10 cellular contexts compared by ENCODE assay signal in the genomic region with DNA sequence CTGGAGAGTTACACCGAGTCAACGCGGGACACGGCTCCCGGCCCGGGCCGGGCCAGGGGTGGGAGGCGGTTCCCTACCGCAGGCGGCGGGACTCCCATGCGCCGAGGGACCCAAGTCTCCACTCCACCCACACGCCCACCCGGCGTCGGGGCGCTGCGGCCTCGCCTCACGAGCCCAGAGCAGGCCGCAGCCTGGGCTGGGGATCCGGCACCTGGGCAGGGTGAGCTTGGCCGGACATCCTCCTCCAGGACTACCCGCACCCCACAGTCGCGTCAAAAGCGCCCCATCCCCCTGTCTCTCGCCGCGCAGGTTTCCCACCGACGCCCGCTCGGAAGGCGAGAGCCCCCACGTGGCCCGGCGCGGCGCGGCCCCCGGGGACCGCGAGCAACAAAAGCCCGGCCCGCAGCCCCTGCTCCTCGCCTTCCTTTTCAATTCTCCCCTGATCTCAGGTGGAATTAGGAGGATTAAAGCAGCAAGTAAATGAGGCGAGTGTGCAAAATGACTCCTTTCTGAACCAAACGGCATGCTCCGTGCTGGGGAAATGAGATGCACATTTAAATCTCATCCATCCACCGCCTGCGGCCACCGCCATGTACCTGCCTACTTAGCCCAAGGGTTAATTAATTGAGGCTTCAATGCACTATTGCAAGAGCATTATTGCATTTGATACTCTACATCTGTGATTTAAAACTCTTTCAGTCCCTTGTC.
DNase-seq lines count a peak whose midpoint lies in the region; ATAC-seq, FAIRE-seq and TF ChIP-seq lines count a peak whose summit lies in the region.
"Had no signal": no experiment of that assay in that cellular context is flagged by ENCODE, and none has a peak within 500 bp of the region (broad histone marks: within the 10 kb centered on the region; RNA-seq: fewer than 3 reads in every experiment).

No MANE protein-coding gene starts in this region.

- no peak overlapping the region for H3K27ac Mint-ChIP-seq in activated naive CD8-positive, alpha-beta T cell treated with anti-CD3 and anti-CD28 coated beads for 36 hours
- H3K27ac Mint-ChIP-seq in stimulated activated naive CD8-positive, alpha-beta T cell treated with anti-CD3 and anti-CD28 coated beads, Interleukin-15, amount 100 ng/mL, for 72 hours: no peak overlapping the region

- peaks cover 78% of the 10 kb centered on the region for H3K27me3 Mint-ChIP-seq in activated naive CD8-positive, alpha-beta T cell treated with anti-CD3 and anti-CD28 coated beads for 36 hours
- peaks cover 88% of the 10 kb centered on the region for H3K27me3 Mint-ChIP-seq in stimulated activated naive CD8-positive, alpha-beta T cell treated with anti-CD3 and anti-CD28 coated beads, Interleukin-15, amount 100 ng/mL, for 72 hours

- H3K4me3 Mint-ChIP-seq in activated naive CD8-positive, alpha-beta T cell treated with anti-CD3 and anti-CD28 coated beads for 36 hours: peak overlapping the region; percentile 69
- peak overlapping the region; percentile 71 to 73 for H3K4me3 Mint-ChIP-seq in stimulated activated naive CD8-positive, alpha-beta T cell treated with anti-CD3 and anti-CD28 coated beads, Interleukin-15, amount 100 ng/mL, for 72 hours

- H3K9me3 Mint-ChIP-seq in activated naive CD8-positive, alpha-beta T cell treated with anti-CD3 and anti-CD28 coated beads for 36 hours: no peaks in the 10 kb centered on the region
- no peaks in the 10 kb centered on the region for H3K9me3 Mint-ChIP-seq in stimulated activated naive CD8-positive, alpha-beta T cell treated with anti-CD3 and anti-CD28 coated beads, Interleukin-15, amount 100 ng/mL, for 72 hours

- no peak for TF ChIP-seq CTCF in kidney (IDR thresholded peaks at IDR 0.05; ENCODE audit: borderline replicate concordance, extremely low read depth, insufficient read depth)

- H3K4me3 ChIP-seq in kidney (ENCODE audit: low read length in 2 of 2): peak overlapping the region; percentile 30 to 45
- H3K4me3 ChIP-seq: A549 had no signal

- FAIRE-seq in kidney (lab: Jason Lieb, UNC): no peak
- FAIRE-seq: A549 had no signal

- H3K4me1 ChIP-seq in kidney (ENCODE audit: control insufficient read depth in 1 of 2, insufficient read depth in 1 of 2, low read depth in 1 of 2, low read length in 2 of 2): peaks cover 5 to 9% of the 10 kb centered on the region in 2 donors

- H3K36me3 ChIP-seq in kidney (ENCODE audit: control insufficient read depth in 1 of 2, insufficient read depth in 2 of 2, low read length in 2 of 2): no peaks in the 10 kb centered on the region

- peak; percentile 68 for ATAC-seq in HG03432 (IDR thresholded peaks at IDR 0.05; ENCODE audit: unreplicated experiment)
- ATAC-seq in stimulated activated naive CD8-positive, alpha-beta T cell treated with anti-CD3 and anti-CD28 coated beads, Interleukin-15, amount 100 ng/mL, for 72 hours: peak; percentile 79
- ATAC-seq: A549 had no signal

- DNase-seq in NCI-H1417 (lab: John Stamatoyannopoulos, UW): peak in 2 of 3 experiments; percentile 47 to 53
- no peak for DNase-seq in NCI-H1417 treated with DMSO at 0.1 percent for 48 hours (lab: John Stamatoyannopoulos, UW)
- DNase-seq in activated naive CD8-positive, alpha-beta T cell treated with anti-CD3 and anti-CD28 coated beads for 36 hours: peak; percentile 33
- no peak for DNase-seq in kidney
- DNase-seq in stimulated activated naive CD8-positive, alpha-beta T cell treated with anti-CD3 and anti-CD28 coated beads, Interleukin-15, amount 100 ng/mL, for 72 hours: no peak
- DNase-seq in stimulated activated naive CD4-positive, alpha-beta T cell treated with Interleukin-2 at 50 U/mL for 16 hours (lab: John Stamatoyannopoulos, UW): no peak
- no peak for DNase-seq in T-helper 9 cell

- intact Hi-C loops in kidney (cut with DNase I): no loop called here

- peaks cover 14% of the 10 kb centered on the region for H3K4me1 Mint-ChIP-seq in activated naive CD8-positive, alpha-beta T cell treated with anti-CD3 and anti-CD28 coated beads for 36 hours
- H3K4me1 Mint-ChIP-seq in stimulated activated naive CD8-positive, alpha-beta T cell treated with anti-CD3 and anti-CD28 coated beads, Interleukin-15, amount 100 ng/mL, for 72 hours: peaks cover 20% of the 10 kb centered on the region

- no peaks in the 10 kb centered on the region for H3K36me3 Mint-ChIP-seq in activated naive CD8-positive, alpha-beta T cell treated with anti-CD3 and anti-CD28 coated beads for 36 hours

- H3K9ac ChIP-seq in kidney (ENCODE audit: low read length in 2 of 2): no peak overlapping the region

- H3K9me3 ChIP-seq in kidney (ENCODE audit: control insufficient read depth in 1 of 2, low read length in 2 of 2): no peaks in the 10 kb centered on the region
- H3K9me3 ChIP-seq: A549 had no signal

- no peak overlapping the region for H3K27ac ChIP-seq in kidney (ENCODE audit: low read depth in 2 of 2, low read length in 2 of 2)
- H3K27ac ChIP-seq: A549, VCaP had no signal

Comparison
In these comparisons a context has a peak if more than half of its experiments do, and no peak if none do; other contexts are left out.
1. DNase-seq: peak in NCI-H1417 (2 of 3) and activated naive CD8-positive, alpha-beta T cell treated with anti-CD3 and anti-CD28 coated beads for 36 hours (single experiment); none in NCI-H1417 treated with DMSO at 0.1 percent for 48 hours (single experiment), kidney (single experiment), stimulated activated naive CD8-positive, alpha-beta T cell treated with anti-CD3 and anti-CD28 coated beads, Interleukin-15, amount 100 ng/mL, for 72 hours (0 of 2), stimulated activated naive CD4-positive, alpha-beta T cell treated with Interleukin-2 at 50 U/mL for 16 hours (single experiment) and T-helper 9 cell (single experiment).